ENCODE assay signal across 14 cellular contexts in genomic region chr6:107698146-107698545, GRCh38.
DNase-seq lines count a peak whose midpoint lies in the region; FAIRE-seq and TF ChIP-seq lines count a peak whose summit lies in the region.
"Had no signal": no experiment of that assay in that cellular context is flagged by ENCODE, and none has a peak within 500 bp of the region (broad histone marks: within the 10 kb centered on the region; RNA-seq: fewer than 3 reads in every experiment).

No MANE protein-coding gene starts in this region.

- FAIRE-seq in H54 (lab: Jason Lieb, UNC), result no peak

- H3K4me2 ChIP-seq in mesenchymal stem cell (ENCODE audit: low read length, poor library complexity, severe bottlenecking), result no peak overlapping the region

- no peak overlapping the region for H3K27ac ChIP-seq in mesenchymal stem cell (ENCODE audit: low read length, poor library complexity, severe bottlenecking)
- H3K27ac ChIP-seq: spleen had no signal

- no peak overlapping the region for H3K4ac ChIP-seq in mesenchymal stem cell (ENCODE audit: low read depth in 1 of 2, low read length in 2 of 2)

- H3K9me3 ChIP-seq in mesenchymal stem cell (ENCODE audit: control insufficient read depth, low read length), result no peaks in the 10 kb centered on the region
- H3K9me3 ChIP-seq: spleen had no signal

- peak overlapping the region; percentile 64 for H2BK15ac ChIP-seq in mesenchymal stem cell (ENCODE audit: low read depth, poor library complexity, severe bottlenecking)

- DNase-seq in AG08395 (ENCODE audit: low spot score) (peak; percentile 78), H54 (ENCODE audit: insufficient read length, low spot score) (peak; percentile 12), astrocyte of the hippocampus (ENCODE audit: low read depth, low spot score) (peak; percentile 22), mesenchymal stem cell (peak; percentile 84), 8988T (no peak), posterior cingulate gyrus (no peak), NCI-H2081 (lab: John Stamatoyannopoulos, UW) (no peak)
- no peak for DNase-seq in activated CD8-positive, alpha-beta memory T cell treated with anti-CD3 and anti-CD28 coated beads, Interleukin-2, amount 50 U/mL, for 48 hours
- DNase-seq: activated CD4-positive, alpha-beta memory T cell treated with anti-CD3 and anti-CD28 coated beads for 36 hours; activated naive CD8-positive, alpha-beta T cell treated with anti-CD3 and anti-CD28 coated beads for 36 hours; effector memory CD8-positive, alpha-beta T cell; NCI-H2029; NK-92 treated with Interleukin-12 subunit alpha and Interleukin-12 subunit beta, amount 100 ng/mL, for 24 hours; spleen had no signal

- H2BK12ac ChIP-seq in mesenchymal stem cell (ENCODE audit: low read length in 2 of 2), result no peak overlapping the region

- no peak overlapping the region for H2BK5ac ChIP-seq in mesenchymal stem cell (ENCODE audit: low read depth, low read length, poor library complexity, severe bottlenecking)

- no peaks in the 10 kb centered on the region for H3K27me3 ChIP-seq in mesenchymal stem cell (ENCODE audit: control insufficient read depth in 1 of 2, insufficient read depth in 1 of 2, low read length in 2 of 2)

- peak overlapping the region; percentile 34 for H4K91ac ChIP-seq in mesenchymal stem cell (ENCODE audit: low read length)

- H2AFZ ChIP-seq in mesenchymal stem cell (ENCODE audit: low read depth, low read length), result no peak overlapping the region

- H3K23ac ChIP-seq in mesenchymal stem cell (ENCODE audit: low read length in 2 of 2), result no peak overlapping the region

- H3K36me3 ChIP-seq in mesenchymal stem cell (ENCODE audit: control insufficient read depth in 1 of 2, insufficient read depth in 2 of 2, low read depth in 1 of 2, low read length in 2 of 2), result no peaks in the 10 kb centered on the region
- H3K36me3 ChIP-seq: spleen had no signal

- H3K79me1 ChIP-seq in mesenchymal stem cell (replicated peaks; ENCODE audit: low read length, poor library complexity, severe bottlenecking), result no peaks in the 10 kb centered on the region

- H3K18ac ChIP-seq in mesenchymal stem cell (ENCODE audit: low read depth in 1 of 2, low read length in 2 of 2), result peak overlapping the region in 1 of 2 experiments; percentile 69

- H3K4me3 ChIP-seq in mesenchymal stem cell (ENCODE audit: insufficient read depth in 1 of 2, low read depth in 1 of 2, low read length in 2 of 2), result peak overlapping the region in 1 of 2 experiments; percentile 9
- H3K4me3 ChIP-seq: spleen had no signal

- peak overlapping the region; percentile 64 for H3K9ac ChIP-seq in mesenchymal stem cell (ENCODE audit: low read length)

- no peak overlapping the region for H3K14ac ChIP-seq in mesenchymal stem cell (ENCODE audit: low read length in 2 of 2)

- no peak for TF ChIP-seq POLR2A in H54 (IDR thresholded peaks at IDR 0.05; ENCODE audit: low read depth, low read length)

- peaks cover 6% of the 10 kb centered on the region for H3K4me1 ChIP-seq in mesenchymal stem cell (ENCODE audit: control insufficient read depth, insufficient read depth, low read depth, low read length)
- H3K4me1 ChIP-seq: spleen had no signal

- intact Hi-C loops in posterior cingulate gyrus (cut with DNase I), result no loop called here

- H2AK5ac ChIP-seq in mesenchymal stem cell (ENCODE audit: low read length, severe bottlenecking), result no peak overlapping the region

- peak overlapping the region; percentile 79 for H4K8ac ChIP-seq in mesenchymal stem cell (ENCODE audit: low read length)

- no peak overlapping the region for H2BK120ac ChIP-seq in mesenchymal stem cell (ENCODE audit: low read depth, low read length)

- WGBS in mesenchymal stem cell, result 17% methylated on average over 3 of the region's 4 CpGs

Comparison
In these comparisons a context has a peak if more than half of its experiments do, and no peak if none do; other contexts are left out.
1. DNase-seq: peak in AG08395 (single experiment), H54 (single experiment), astrocyte of the hippocampus (single experiment) and mesenchymal stem cell (single experiment); none in activated CD8-positive, alpha-beta memory T cell treated with anti-CD3 and anti-CD28 coated beads, Interleukin-2, amount 50 U/mL, for 48 hours (single experiment), 8988T (single experiment), posterior cingulate gyrus (0 of 10) and NCI-H2081 (0 of 2).